ENCODE assay signal across 8 cellular contexts in the genomic region with DNA sequence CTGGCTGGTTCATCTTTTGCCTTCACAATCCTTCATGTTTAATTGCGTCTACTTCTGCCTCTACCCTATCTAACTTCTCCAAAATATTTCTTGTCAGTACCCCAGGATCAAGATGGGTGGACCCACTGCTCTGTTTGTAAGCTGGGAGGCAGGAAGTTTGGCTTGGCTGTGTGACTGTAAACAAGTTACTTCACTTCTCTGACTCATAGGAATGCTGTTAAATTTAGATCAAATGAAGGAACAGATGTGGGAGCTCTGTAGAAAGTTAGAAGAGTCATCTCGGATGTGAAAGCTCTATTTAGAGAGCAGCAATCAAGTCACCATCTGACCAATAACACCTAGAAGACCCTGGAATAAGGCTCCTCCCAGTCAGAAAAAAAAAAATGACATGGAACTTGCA. TPM values are rescaled to one million over a fixed set of nuclear protein-coding genes. Genes with fewer than 3 reads are reported as not detected.
DNase-seq lines count a peak whose midpoint lies in the region; ATAC-seq, FAIRE-seq and TF ChIP-seq lines count a peak whose summit lies in the region.

No MANE protein-coding gene starts in this region.

- TF ChIP-seq CTCF in RWPE2 (IDR thresholded peaks at IDR 0.05; ENCODE audit: poor library complexity, severe bottlenecking) (no peak), fibroblast of the aortic adventitia (IDR thresholded peaks at IDR 0.05; ENCODE audit: insufficient read depth, low read length) (no peak)

- no peak overlapping the region for H3K27ac ChIP-seq in RWPE2 (ENCODE audit: poor library complexity, severe bottlenecking)

- H3K27me3 ChIP-seq in RWPE2 (ENCODE audit: insufficient read depth, poor library complexity, severe bottlenecking): no peaks in the 10 kb centered on the region

- ATAC-seq in RWPE2 (ENCODE audit: low read depth) (peak; percentile 65), HG02623 (IDR thresholded peaks at IDR 0.05; ENCODE audit: unreplicated experiment) (no peak), GM18909 (IDR thresholded peaks at IDR 0.05; ENCODE audit: poor library complexity, unreplicated experiment) (no peak)

- no peak for FAIRE-seq in GM12892 (lab: Jason Lieb, UNC)

- H3K4me1 ChIP-seq in RWPE2 (ENCODE audit: insufficient read depth, poor library complexity, severe bottlenecking): peaks cover 10% of the 10 kb centered on the region

- no peaks in the 10 kb centered on the region for H3K36me3 ChIP-seq in RWPE2 (ENCODE audit: low read depth)

- H3K9me3 ChIP-seq in RWPE2 (ENCODE audit: severe bottlenecking): no peaks in the 10 kb centered on the region

- TF ChIP-seq POLR2A in GM12892 (IDR thresholded peaks at IDR 0.05; ENCODE audit: low read depth, low read length): no peak

- DNase-seq in DMS 273 (lab: John Stamatoyannopoulos, UW; ENCODE audit: unreplicated experiment) (peak; percentile 62), RWPE2 (ENCODE audit: low spot score) (no peak), fibroblast of the aortic adventitia (ENCODE audit: low read depth) (peak; percentile 73), pons (ENCODE audit: low spot score) (peak; percentile 29), GM12892 (ENCODE audit: insufficient read length) (no peak), middle frontal gyrus (ENCODE audit: extremely low spot score, low spot score) (no peak)

- H3K4me3 ChIP-seq in RWPE2 (ENCODE audit: severe bottlenecking) (no peak overlapping the region), fibroblast of the aortic adventitia (ENCODE audit: low read depth, low read length) (no peak overlapping the region)

RNA-seq across cellular contexts. Expression of gene MRTFB, which starts 55.2 kb away (rescaled TPM):
- 13.2 and 29.2 TPM in 2 replicates for total RNA-seq in fibroblast of the aortic adventitia (ENCODE audit: low replicate concordance)
- 9.5 TPM for polyA plus RNA-seq in GM12892 (2012; ENCODE audit: missing spikeins)

Comparison
In these comparisons a context has a peak if more than half of its experiments do, and no peak if none do; other contexts are left out.
1. DNase-seq: peak in DMS 273 (single experiment), fibroblast of the aortic adventitia (single experiment) and pons (single experiment); none in RWPE2 (single experiment), GM12892 (single experiment) and middle frontal gyrus (single experiment).